Comparison of ENCODE assay signal across 24 cellular contexts in the genomic region with DNA sequence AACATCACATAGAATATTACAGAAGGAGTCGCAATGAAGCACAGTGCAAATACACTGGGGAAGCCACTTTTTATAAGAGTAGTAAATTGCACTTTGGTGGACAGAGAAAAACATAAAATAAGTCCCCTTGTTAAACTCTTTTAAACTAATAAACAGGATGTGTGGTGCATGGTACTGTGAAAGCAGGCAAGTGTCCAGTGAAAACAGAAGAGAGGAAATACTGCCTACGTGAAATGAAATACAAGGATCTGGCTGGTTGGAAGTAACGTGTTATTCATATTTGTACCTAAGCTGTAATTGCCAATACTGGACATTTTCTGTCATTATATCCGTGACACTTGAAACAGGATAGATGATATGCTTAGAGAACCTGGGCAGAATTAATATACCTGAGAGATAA.
A peak's percentile ranks its signal among the peaks of the same experiment; 100 is the strongest.
DNase-seq lines count a peak whose midpoint lies in the region; ATAC-seq and TF ChIP-seq lines count a peak whose summit lies in the region.
"Had no signal": no experiment of that assay in that cellular context is flagged by ENCODE, and none has a peak within 500 bp of the region (broad histone marks: within the 10 kb centered on the region; RNA-seq: fewer than 3 reads in every experiment).

No MANE protein-coding gene starts in this region.

- H3K4me3 Mint-ChIP-seq in MCF 10A (ENCODE audit: unreplicated experiment): no peak overlapping the region
- no peak overlapping the region for H3K4me3 Mint-ChIP-seq in osteocyte (ENCODE audit: unreplicated experiment)
- H3K4me3 Mint-ChIP-seq: CD4-positive, alpha-beta memory T cell; GM23338 had no signal

- no peak for TF ChIP-seq CTCF in MCF 10A (IDR thresholded peaks at IDR 0.05; ENCODE audit: unreplicated experiment)
- no peak for TF ChIP-seq CTCF in breast epithelium (IDR thresholded peaks at IDR 0.05)
- no peak for TF ChIP-seq CTCF in osteocyte (IDR thresholded peaks at IDR 0.05)

- DNase-seq in MCF 10A (ENCODE audit: unreplicated experiment) (peak; percentile 14), breast epithelium (ENCODE audit: low spot score in 2 of 2) (no peak), dermis microvascular lymphatic vessel endothelial cell (ENCODE audit: low read depth in 2 of 2) (peak; percentile 65 to 84), osteocyte (ENCODE audit: extremely low spot score, unreplicated experiment) (no peak), right cardiac atrium (no peak), NCI-H524 treated with DMSO at 0.1 percent for 48 hours (lab: John Stamatoyannopoulos, UW) (no peak), DMS53 (lab: John Stamatoyannopoulos, UW) (no peak), mesenchymal stem cell (no peak)
- DNase-seq: Caco-2; CD4-positive, alpha-beta memory T cell; DMS 273 treated with DMSO at 0.1 percent for 48 hours; HCEC 1CT; KBM-7; NCI-H1092; NCI-H1436; NCI-H187 treated with DMSO at 0.1 percent for 48 hours; NCI-H2107; NCI-H510A; NCI-H748 treated with DMSO at 0.1 percent for 48 hours; SJCRH30 had no signal

- H3K27me3 Mint-ChIP-seq in MCF 10A (ENCODE audit: insufficient read depth, unreplicated experiment): no peaks in the 10 kb centered on the region
- peaks cover 7% of the 10 kb centered on the region for H3K27me3 Mint-ChIP-seq in osteocyte (ENCODE audit: unreplicated experiment)

- H3K4ac ChIP-seq in mesenchymal stem cell (ENCODE audit: low read depth in 1 of 2, low read length in 2 of 2): no peak overlapping the region

- no peaks in the 10 kb centered on the region for H3K36me3 Mint-ChIP-seq in MCF 10A (ENCODE audit: insufficient read depth, unreplicated experiment)
- H3K36me3 Mint-ChIP-seq in osteocyte (ENCODE audit: unreplicated experiment): no peaks in the 10 kb centered on the region
- H3K36me3 Mint-ChIP-seq: CD4-positive, alpha-beta memory T cell had no signal

- intact Hi-C loops in MCF 10A (cut with micrococcal nuclease): no loop called here
- intact Hi-C loops in breast epithelium (cut with DNase I; ENCODE audit: low total_unique reads): no loop called here
- intact Hi-C loops in right cardiac atrium (cut with DNase I): no loop called here

- no peaks in the 10 kb centered on the region for H3K79me1 ChIP-seq in mesenchymal stem cell (replicated peaks; ENCODE audit: low read length, poor library complexity, severe bottlenecking)

- no peak overlapping the region for H3K27ac Mint-ChIP-seq in MCF 10A (ENCODE audit: low read depth, unreplicated experiment)
- peak overlapping the region; percentile 3 for H3K27ac Mint-ChIP-seq in osteocyte (ENCODE audit: unreplicated experiment)
- H3K27ac Mint-ChIP-seq: CD4-positive, alpha-beta memory T cell; GM23338 had no signal

- POLR2A ChIA-PET in MCF 10A (lab: Yijun Ruan, JAX): no interaction called here

- no peak overlapping the region for H4K91ac ChIP-seq in mesenchymal stem cell (ENCODE audit: low read length)

- no peak overlapping the region for H3K14ac ChIP-seq in mesenchymal stem cell (ENCODE audit: low read length in 2 of 2)

- H2BK120ac ChIP-seq in mesenchymal stem cell (ENCODE audit: low read depth, low read length): no peak overlapping the region

- H3K4me3 ChIP-seq in breast epithelium: no peak overlapping the region
- H3K4me3 ChIP-seq in right cardiac atrium (ENCODE audit: low read length): no peak overlapping the region
- H3K4me3 ChIP-seq in mesenchymal stem cell (ENCODE audit: insufficient read depth in 1 of 2, low read depth in 1 of 2, low read length in 2 of 2): no peak overlapping the region
- H3K4me3 ChIP-seq: BLaER1 treated with 17β-estradiol and CSF1 and Interleukin-3, amounts not matched to agents 10 nM and 100 nM; GM23338; SJCRH30 had no signal

- no TSS peak for BruUV-seq in MCF 10A (replicated peaks; lab: Mats Ljungman, UMichigan)

- H3K27me3 ChIP-seq in breast epithelium (no peaks in the 10 kb centered on the region), right cardiac atrium (ENCODE audit: control insufficient read depth, insufficient read depth) (no peaks in the 10 kb centered on the region), mesenchymal stem cell (ENCODE audit: control insufficient read depth in 1 of 2, insufficient read depth in 1 of 2, low read length in 2 of 2) (no peaks in the 10 kb centered on the region)
- H3K27me3 ChIP-seq: SJCRH30 had no signal

- H3K9me3 Mint-ChIP-seq in MCF 10A (ENCODE audit: unreplicated experiment) (no peaks in the 10 kb centered on the region), osteocyte (ENCODE audit: unreplicated experiment) (no peaks in the 10 kb centered on the region)
- H3K9me3 Mint-ChIP-seq: GM23338 had no signal

- no peak overlapping the region for H2AFZ ChIP-seq in mesenchymal stem cell (ENCODE audit: low read depth, low read length)
- H2AFZ ChIP-seq: GM23338 had no signal

- ATAC-seq in right cardiac atrium: no peak
- ATAC-seq: GM23338, Panc1 had no signal

- H3K36me3 ChIP-seq in breast epithelium: no peaks in the 10 kb centered on the region
- no peaks in the 10 kb centered on the region for H3K36me3 ChIP-seq in mesenchymal stem cell (ENCODE audit: control insufficient read depth in 1 of 2, insufficient read depth in 2 of 2, low read depth in 1 of 2, low read length in 2 of 2)
- H3K36me3 ChIP-seq: BLaER1 treated with 17β-estradiol and CSF1 and Interleukin-3, amounts not matched to agents 10 nM and 100 nM; SJCRH30 had no signal

- H4K8ac ChIP-seq in mesenchymal stem cell (ENCODE audit: low read length): no peak overlapping the region

- no peak overlapping the region for H2AK5ac ChIP-seq in mesenchymal stem cell (ENCODE audit: low read length, severe bottlenecking)

- H3K9ac ChIP-seq in mesenchymal stem cell (ENCODE audit: low read length): no peak overlapping the region
- H3K9ac ChIP-seq: BLaER1 treated with 17β-estradiol and CSF1 and Interleukin-3, amounts not matched to agents 10 nM and 100 nM had no signal

- H3K27ac ChIP-seq in breast epithelium (no peak overlapping the region), right cardiac atrium (ENCODE audit: low read length) (no peak overlapping the region), mesenchymal stem cell (ENCODE audit: low read length, poor library complexity, severe bottlenecking) (no peak overlapping the region)
- H3K27ac ChIP-seq: 22Rv1; BLaER1 treated with 17β-estradiol and CSF1 and Interleukin-3, amounts not matched to agents 10 nM and 100 nM; SJCRH30 had no signal

- no peak overlapping the region for H2BK12ac ChIP-seq in mesenchymal stem cell (ENCODE audit: low read length in 2 of 2)

- CTCF ChIA-PET in MCF 10A (lab: Yijun Ruan, JAX): no interaction called here

- H3K23ac ChIP-seq in mesenchymal stem cell (ENCODE audit: low read length in 2 of 2): no peak overlapping the region

- H3K9me3 ChIP-seq in breast epithelium: no peaks in the 10 kb centered on the region
- H3K9me3 ChIP-seq in right cardiac atrium (ENCODE audit: control insufficient read depth, low read length): no peaks in the 10 kb centered on the region
- H3K9me3 ChIP-seq in mesenchymal stem cell (ENCODE audit: control insufficient read depth, low read length): no peaks in the 10 kb centered on the region
- H3K9me3 ChIP-seq: Caco-2, SJCRH30 had no signal

- no peak for TF ChIP-seq POLR2A in breast epithelium (IDR thresholded peaks at IDR 0.05)

- H3K18ac ChIP-seq in mesenchymal stem cell (ENCODE audit: low read depth in 1 of 2, low read length in 2 of 2): no peak overlapping the region

- H2BK15ac ChIP-seq in mesenchymal stem cell (ENCODE audit: low read depth, poor library complexity, severe bottlenecking): no peak overlapping the region

- H3K4me1 Mint-ChIP-seq in MCF 10A (ENCODE audit: insufficient read depth, unreplicated experiment) (peaks cover 18% of the 10 kb centered on the region), osteocyte (ENCODE audit: unreplicated experiment) (peaks cover 33% of the 10 kb centered on the region)

- H3K4me1 ChIP-seq in breast epithelium (no peaks in the 10 kb centered on the region), right cardiac atrium (ENCODE audit: control insufficient read depth, insufficient read depth, low read length) (no peaks in the 10 kb centered on the region), mesenchymal stem cell (ENCODE audit: control insufficient read depth, insufficient read depth, low read depth, low read length) (no peaks in the 10 kb centered on the region)
- H3K4me1 ChIP-seq: Caco-2, SJCRH30 had no signal

- 57% methylated on average over 4 of the region's 4 CpGs for WGBS in right cardiac atrium
- WGBS in mesenchymal stem cell: 85% methylated on average over 3 of the region's 4 CpGs

- no peak overlapping the region for H2BK5ac ChIP-seq in mesenchymal stem cell (ENCODE audit: low read depth, low read length, poor library complexity, severe bottlenecking)

- H3K4me2 ChIP-seq in mesenchymal stem cell (ENCODE audit: low read length, poor library complexity, severe bottlenecking): no peak overlapping the region
- H3K4me2 ChIP-seq: GM23338 had no signal

Comparison
In these comparisons a context has a peak if more than half of its experiments do, and no peak if none do; other contexts are left out.
1. DNase-seq: peak in MCF 10A (single experiment) and dermis microvascular lymphatic vessel endothelial cell (2 of 2); none in breast epithelium (0 of 2), osteocyte (single experiment), right cardiac atrium (0 of 3), NCI-H524 treated with DMSO at 0.1 percent for 48 hours (single experiment), DMS53 (single experiment) and mesenchymal stem cell (single experiment).